In genomic region chr1:30353637-30354036, GRCh38 we compare ENCODE assay signal across 17 cellular contexts.
DNase-seq lines count a peak whose midpoint lies in the region; ATAC-seq, FAIRE-seq and TF ChIP-seq lines count a peak whose summit lies in the region.
"Had no signal": no experiment of that assay in that cellular context is flagged by ENCODE, and none has a peak within 500 bp of the region (broad histone marks: within the 10 kb centered on the region; RNA-seq: fewer than 3 reads in every experiment).

No MANE protein-coding gene starts in this region.

- H3K27ac Mint-ChIP-seq in glutamatergic neuron (ENCODE audit: unreplicated experiment), result no peak overlapping the region
- no peak overlapping the region for H3K27ac Mint-ChIP-seq in CD8-positive, alpha-beta memory T cell
- H3K27ac Mint-ChIP-seq: activated B cell treated with CpG ODN at 0.5 μM for 24 hours; activated T-helper 2 cell treated with anti-CD3 and anti-CD28 coated beads, Interferon-gamma antibody, Interleukin-2, Interleukin-4, amounts not matched to agents 10 μg/mL and 5 μg/mL and 100 μg/mL, durations not matched to agents 14 hours and 24 hours and 36 hours had no signal

- peaks cover 12% of the 10 kb centered on the region for H3K36me3 Mint-ChIP-seq in glutamatergic neuron (ENCODE audit: unreplicated experiment)
- no peaks in the 10 kb centered on the region for H3K36me3 Mint-ChIP-seq in CD8-positive, alpha-beta memory T cell

- peak; percentile 58 for TF ChIP-seq CTCF in left ventricle myocardium inferior (IDR thresholded peaks at IDR 0.05; ENCODE audit: borderline replicate concordance)
- TF ChIP-seq CTCF in glutamatergic neuron (IDR thresholded peaks at IDR 0.05; ENCODE audit: partially characterized antibody, unreplicated experiment), result peak; percentile 27
- peak; percentile 16 for TF ChIP-seq CTCF in upper lobe of right lung (IDR thresholded peaks at IDR 0.05)

- FAIRE-seq in urothelium cell line (lab: Jason Lieb, UNC), result no peak

- in situ Hi-C loops in SK-MEL-5 (cut with HindIII; ENCODE audit: low pct_unique_long_range_greater_than_20kb, low sequenced_read_pairs), result no loop called here

- POLR2A ChIA-PET in CD8-positive, alpha-beta memory T cell (lab: Charles Lee), result no interaction called here

- no peak overlapping the region for H3K4me3 Mint-ChIP-seq in glutamatergic neuron (ENCODE audit: unreplicated experiment)
- no peak overlapping the region for H3K4me3 Mint-ChIP-seq in CD8-positive, alpha-beta memory T cell
- H3K4me3 Mint-ChIP-seq: activated B cell treated with CpG ODN at 0.5 μM for 24 hours had no signal

- intact Hi-C loops in left ventricle myocardium inferior (cut with micrococcal nuclease) (no loop called here), left cardiac atrium (cut with DNase I) (loop anchor here in 1 of 2 donors (10.0 kb wide), 1 partner anchor 351 kb away; no protein-coding TSS in a partner anchor), upper lobe of right lung (cut with DNase I) (no loop called here)

- peaks cover 5% of the 10 kb centered on the region for H3K9me3 Mint-ChIP-seq in glutamatergic neuron (ENCODE audit: unreplicated experiment)
- peaks cover 0 to 6% (median 0%) of the 10 kb centered on the region in 5 donors for H3K9me3 Mint-ChIP-seq in CD8-positive, alpha-beta memory T cell
- H3K9me3 Mint-ChIP-seq: activated T-helper 2 cell treated with anti-CD3 and anti-CD28 coated beads, Interferon-gamma antibody, Interleukin-2, Interleukin-4, amounts not matched to agents 10 μg/mL and 5 μg/mL and 100 μg/mL, durations not matched to agents 14 hours and 24 hours and 36 hours had no signal

- CTCF ChIA-PET in CD8-positive, alpha-beta memory T cell (lab: Charles Lee), result interaction anchor here (1.7 kb wide), 1 partner anchor 27 kb away, joined by 6 read pairs; no protein-coding TSS in a partner anchor

- H3K9me3 ChIP-seq in left ventricle myocardium inferior (replicated peaks), result peaks cover 5% of the 10 kb centered on the region
- H3K9me3 ChIP-seq in upper lobe of right lung, result no peaks in the 10 kb centered on the region
- no peaks in the 10 kb centered on the region for H3K9me3 ChIP-seq in CD8-positive, alpha-beta memory T cell (ENCODE audit: low read length)

- peaks cover 4% of the 10 kb centered on the region for H3K27me3 Mint-ChIP-seq in glutamatergic neuron (ENCODE audit: unreplicated experiment)
- peaks cover 4 to 49% of the 10 kb centered on the region in 2 donors for H3K27me3 Mint-ChIP-seq in CD8-positive, alpha-beta memory T cell

- H3K4me1 Mint-ChIP-seq in glutamatergic neuron (ENCODE audit: low read depth, unreplicated experiment), result no peaks in the 10 kb centered on the region
- H3K4me1 Mint-ChIP-seq in CD8-positive, alpha-beta memory T cell, result no peaks in the 10 kb centered on the region
- H3K4me1 Mint-ChIP-seq: activated B cell treated with CpG ODN at 0.5 μM for 24 hours had no signal

- H3K27me3 ChIP-seq in left ventricle myocardium inferior (ENCODE audit: low read depth) (peaks cover 72% of the 10 kb centered on the region), upper lobe of right lung (peaks cover 26% of the 10 kb centered on the region)
- H3K27me3 ChIP-seq in CD8-positive, alpha-beta memory T cell (ENCODE audit: insufficient read depth, low read length, poor library complexity, severe bottlenecking), result no peaks in the 10 kb centered on the region
- H3K27me3 ChIP-seq: tibial nerve had no signal

- DNase-seq in left ventricle myocardium inferior, result no peak
- no peak for DNase-seq in left cardiac atrium
- peak; percentile 22 for DNase-seq in SK-MEL-5 (ENCODE audit: low read depth, low spot score)
- no peak for DNase-seq in glutamatergic neuron
- DNase-seq in upper lobe of right lung, result no peak
- no peak for DNase-seq in urothelium cell line (ENCODE audit: low spot score)
- no peak for DNase-seq in NCI-H146 (lab: John Stamatoyannopoulos, UW)
- no peak for DNase-seq in CD8-positive, alpha-beta memory T cell
- DNase-seq: activated B cell treated with CpG ODN at 0.5 μM for 24 hours; central memory CD4-positive, alpha-beta T cell; GDM1; NCI-H1930; retina; SHP77 had no signal

- no peak overlapping the region for H3K27ac ChIP-seq in left ventricle myocardium inferior (replicated peaks)
- H3K27ac ChIP-seq in upper lobe of right lung, result no peak overlapping the region
- no peak overlapping the region for H3K27ac ChIP-seq in CD8-positive, alpha-beta memory T cell (ENCODE audit: low read depth, low read length)
- H3K27ac ChIP-seq: tibial nerve had no signal

- no peaks in the 10 kb centered on the region for H3K36me3 ChIP-seq in left ventricle myocardium inferior
- H3K36me3 ChIP-seq in upper lobe of right lung, result no peaks in the 10 kb centered on the region
- no peaks in the 10 kb centered on the region for H3K36me3 ChIP-seq in CD8-positive, alpha-beta memory T cell (ENCODE audit: insufficient read depth, low read length)
- H3K36me3 ChIP-seq: tibial nerve had no signal

- no peaks in the 10 kb centered on the region for H3K4me1 ChIP-seq in left ventricle myocardium inferior
- no peaks in the 10 kb centered on the region for H3K4me1 ChIP-seq in upper lobe of right lung
- no peaks in the 10 kb centered on the region for H3K4me1 ChIP-seq in CD8-positive, alpha-beta memory T cell (ENCODE audit: insufficient read depth, low read length)
- H3K4me1 ChIP-seq: tibial nerve had no signal

- no peak overlapping the region for H3K4me3 ChIP-seq in left ventricle myocardium inferior
- no peak overlapping the region for H3K4me3 ChIP-seq in upper lobe of right lung
- H3K4me3 ChIP-seq in CD8-positive, alpha-beta memory T cell (ENCODE audit: low read length), result no peak overlapping the region
- H3K4me3 ChIP-seq: lung, tibial nerve had no signal

- ATAC-seq in left cardiac atrium (no peak), upper lobe of right lung (no peak)
